Comparison of ENCODE assay signal across 29 cellular contexts in the genomic region with DNA sequence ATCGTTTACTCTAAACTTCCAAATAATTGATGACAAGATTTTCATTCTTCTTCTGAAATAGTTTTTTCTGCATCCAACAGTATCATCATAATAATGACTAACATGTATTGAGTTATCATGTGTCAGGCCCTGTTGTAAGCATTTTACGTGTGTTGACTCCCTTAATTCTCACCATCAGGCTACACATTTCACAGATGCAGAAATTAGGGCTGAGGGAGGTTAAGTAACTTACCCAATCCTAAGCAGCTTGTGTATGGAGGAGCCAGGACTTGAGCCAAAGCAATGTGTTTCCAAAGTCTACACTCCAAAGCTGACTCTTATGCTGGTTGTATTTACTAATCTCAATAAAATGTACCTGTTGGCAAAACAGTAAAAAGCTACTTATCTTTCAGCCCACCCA.
"Had no signal": no experiment of that assay in that cellular context is flagged by ENCODE, and none has a peak within 500 bp of the region (broad histone marks: within the 10 kb centered on the region; RNA-seq: fewer than 3 reads in every experiment).

No MANE protein-coding gene starts in this region.

- ATAC-seq: stimulated activated effector memory CD8-positive, alpha-beta T cell treated with anti-CD3 and anti-CD28 coated beads, Interleukin-12 subunit alpha, Interleukin-12 subunit beta, amount 100 ng/mL, for 72 hours; stimulated activated memory B cell treated with anti-CD40 and anti-IgM and Interleukin-4, amounts not matched to agents 10 μg/mL and 1 μg/mL and 100 μg/mL, for 72 hours; stimulated activated naive B cell treated with anti-CD40 and anti-IgM and Interleukin-4, amounts not matched to agents 10 μg/mL and 1 μg/mL and 100 μg/mL, for 72 hours; stimulated activated naive CD8-positive, alpha-beta T cell treated with anti-CD3 and anti-CD28 coated beads, Interleukin-15, amount 100 ng/mL, for 72 hours; stimulated activated naive CD8-positive, alpha-beta T cell treated with anti-CD3 and anti-CD28 coated beads, Interleukin-15, Interleukin-2, amounts not matched to agents 100 U/mL and 50 U/mL, for 24 hours; upper lobe of right lung had no signal

- DNase-seq: stimulated activated CD4-positive, alpha-beta T cell treated with anti-CD3 and anti-CD28 coated beads, Interleukin-2, amount 100 ng/mL, for 48 hours; stimulated activated CD4-positive, alpha-beta T cell treated with anti-CD3 and anti-CD28 coated beads, Interleukin-4, amount 100 ng/mL, for 1 hour; stimulated activated CD4-positive, alpha-beta T cell treated with anti-CD3 and anti-CD28 coated beads, Interleukin-4, amount 100 ng/mL, for 24 hours; stimulated activated CD4-positive, alpha-beta T cell treated with anti-CD3 and anti-CD28 coated beads, Interleukin-4, amount 100 ng/mL, for 4 hours; stimulated activated CD8-positive, alpha-beta memory T cell treated with anti-CD3 and anti-CD28 coated beads, Interleukin-4, amount 100 ng/mL, for 48 hours; stimulated activated naive B cell treated with anti-CD40 and anti-IgM and Interleukin-4, amounts not matched to agents 10 μg/mL and 1 μg/mL and 100 μg/mL, for 72 hours; stimulated activated naive CD4-positive, alpha-beta T cell; stimulated activated naive CD4-positive, alpha-beta T cell treated with Interleukin-2 at 50 U/mL for 16 hours; stimulated activated naive CD8-positive, alpha-beta T cell treated with anti-CD3 and anti-CD28 coated beads, Interleukin-15, amount 100 ng/mL, for 72 hours; stimulated activated naive CD8-positive, alpha-beta T cell treated with anti-CD3 and anti-CD28 coated beads, Interleukin-15, Interleukin-2, amounts not matched to agents 100 U/mL and 50 U/mL, for 24 hours; stomach; substantia nigra; testis; thyroid gland; tibial artery; transverse colon; trophoblast cell; upper lobe of left lung; upper lobe of right lung had no signal

- H3K27ac Mint-ChIP-seq: stimulated activated effector memory CD8-positive, alpha-beta T cell treated with anti-CD3 and anti-CD28 coated beads, Interleukin-12 subunit alpha, Interleukin-12 subunit beta, amount 100 ng/mL, for 72 hours; stimulated activated memory B cell treated with anti-CD40 and anti-IgM and Interleukin-4, amounts not matched to agents 10 μg/mL and 1 μg/mL and 100 μg/mL, for 72 hours; stimulated activated naive B cell treated with anti-CD40 and anti-IgM and Interleukin-4, amounts not matched to agents 10 μg/mL and 1 μg/mL and 100 μg/mL, for 72 hours; stimulated activated naive CD8-positive, alpha-beta T cell treated with anti-CD3 and anti-CD28 coated beads, Interleukin-15, amount 100 ng/mL, for 72 hours; stimulated activated naive CD8-positive, alpha-beta T cell treated with anti-CD3 and anti-CD28 coated beads, Interleukin-15, Interleukin-2, amounts not matched to agents 100 ng/mL and 50 ng/mL, for 24 hours; type B pancreatic cell had no signal

- H3K9me3 Mint-ChIP-seq: stimulated activated effector memory CD8-positive, alpha-beta T cell treated with anti-CD3 and anti-CD28 coated beads, Interleukin-12 subunit alpha, Interleukin-12 subunit beta, amount 100 ng/mL, for 72 hours; stimulated activated memory B cell treated with anti-CD40 and anti-IgM and Interleukin-4, amounts not matched to agents 10 μg/mL and 1 μg/mL and 100 μg/mL, for 72 hours; stimulated activated naive B cell treated with anti-CD40 and anti-IgM and Interleukin-4, amounts not matched to agents 10 μg/mL and 1 μg/mL and 100 μg/mL, for 72 hours; stimulated activated naive CD8-positive, alpha-beta T cell treated with anti-CD3 and anti-CD28 coated beads, Interleukin-15, Interleukin-2, amounts not matched to agents 100 ng/mL and 50 ng/mL, for 24 hours had no signal

- H3K4me3 ChIP-seq: stomach, suprapubic skin, testis, thoracic aorta, thyroid gland, tibial artery, tibial nerve, transverse colon, upper lobe of left lung, upper lobe of right lung, uterus, vagina had no signal

- FAIRE-seq: urothelium cell line had no signal

- H3K36me3 Mint-ChIP-seq: stimulated activated effector memory CD8-positive, alpha-beta T cell treated with anti-CD3 and anti-CD28 coated beads, Interleukin-12 subunit alpha, Interleukin-12 subunit beta, amount 100 ng/mL, for 72 hours; stimulated activated memory B cell treated with anti-CD40 and anti-IgM and Interleukin-4, amounts not matched to agents 10 μg/mL and 1 μg/mL and 100 μg/mL, for 72 hours; stimulated activated naive B cell treated with anti-CD40 and anti-IgM and Interleukin-4, amounts not matched to agents 10 μg/mL and 1 μg/mL and 100 μg/mL, for 72 hours; type B pancreatic cell had no signal
